In genomic region chr4:176357359-176358082, GRCh38 we compare ENCODE assay signal across 11 cellular contexts. TPM values are rescaled to one million over a fixed set of nuclear protein-coding genes. Genes with fewer than 3 reads are reported as not detected.
DNase-seq lines count a peak whose midpoint lies in the region; ATAC-seq and TF ChIP-seq lines count a peak whose summit lies in the region.
"Had no signal": no experiment of that assay in that cellular context is flagged by ENCODE, and none has a peak within 500 bp of the region (broad histone marks: within the 10 kb centered on the region; RNA-seq: fewer than 3 reads in every experiment).

No MANE protein-coding gene starts in this region.

- H3K27me3 ChIP-seq in GM23338 (ENCODE audit: insufficient read depth) = no peaks in the 10 kb centered on the region

- peaks cover 30% of the 10 kb centered on the region for H3K36me3 ChIP-seq in GM23338 (ENCODE audit: insufficient read depth)

- peak overlapping the region; percentile 4; the same call in 1 of the 2 replicates for H2AFZ ChIP-seq in GM23338

- no peaks in the 10 kb centered on the region; the same call in 1 of the 2 replicates for H3F3A ChIP-seq in GM23338 (replicated peaks; ENCODE audit: low read depth)

- TF ChIP-seq CTCF in GM23338 (conservative IDR thresholded peaks at IDR 0.05; ENCODE audit: low read depth in 2 of 2) = no peak

- DNase-seq in GM23338 (ENCODE audit: low spot score) (peak; percentile 69), iris pigment epithelial cell (ENCODE audit: low read depth) (peak; percentile 36), SW480 (ENCODE audit: low spot score) (no peak), SKM-1 (lab: John Stamatoyannopoulos, UW; ENCODE audit: unreplicated experiment) (no peak), left lobe of liver (ENCODE audit: low spot score) (no peak), NCI-H69 (lab: John Stamatoyannopoulos, UW) (no peak)
- DNase-seq: hypothalamus; naive thymus-derived CD4-positive, alpha-beta T cell had no signal

- H3K27ac Mint-ChIP-seq in GM23338 = no peak overlapping the region
- H3K27ac Mint-ChIP-seq: activated T-helper 2 cell treated with anti-CD3 and anti-CD28 coated beads, Interferon-gamma antibody, Interleukin-2, Interleukin-4, amounts not matched to agents 10 μg/mL and 5 μg/mL and 100 μg/mL, durations not matched to agents 14 hours and 24 hours and 36 hours had no signal

- H3K9me2 ChIP-seq in GM23338 (ENCODE audit: insufficient read depth) = no peaks in the 10 kb centered on the region; the same call in 1 of the 2 replicates

- H3K27ac ChIP-seq in GM23338 (ENCODE audit: low read depth) = peak overlapping the region; percentile 83

- H3K4me3 Mint-ChIP-seq in GM23338 = no peak overlapping the region
- H3K4me3 Mint-ChIP-seq: naive thymus-derived CD4-positive, alpha-beta T cell had no signal

- peaks cover 29% of the 10 kb centered on the region for H3K4me1 Mint-ChIP-seq in GM23338

- ATAC-seq in GM19035 (IDR thresholded peaks at IDR 0.05; ENCODE audit: unreplicated experiment) (peak; percentile 99), GM23338 (peak; percentile 78), HG03342 (IDR thresholded peaks at IDR 0.05; ENCODE audit: unreplicated experiment) (peak; percentile 99), left lobe of liver (no peak)
- ATAC-seq: naive thymus-derived CD4-positive, alpha-beta T cell had no signal

- H3K4me3 ChIP-seq in GM23338 = no peak overlapping the region

- H3K9me3 Mint-ChIP-seq in GM23338 = peaks cover 39% of the 10 kb centered on the region
- H3K9me3 Mint-ChIP-seq: activated T-helper 2 cell treated with anti-CD3 and anti-CD28 coated beads, Interferon-gamma antibody, Interleukin-2, Interleukin-4, amounts not matched to agents 10 μg/mL and 5 μg/mL and 100 μg/mL, durations not matched to agents 14 hours and 24 hours and 36 hours had no signal

- H3K36me3 Mint-ChIP-seq in GM23338 (ENCODE audit: low read depth) = peaks cover 34% of the 10 kb centered on the region; the same call in 2 of the 3 replicates

- H3K27me3 Mint-ChIP-seq in GM23338 (ENCODE audit: insufficient read depth, low read depth, poor library complexity) = no peaks in the 10 kb centered on the region
- H3K27me3 Mint-ChIP-seq: naive thymus-derived CD4-positive, alpha-beta T cell had no signal

- peak overlapping the region; percentile 57 for H3K4me2 ChIP-seq in GM23338

- no peaks in the 10 kb centered on the region for H3K79me2 ChIP-seq in GM23338 (replicated peaks; ENCODE audit: insufficient read depth)

- peaks cover 34% of the 10 kb centered on the region for H3K4me1 ChIP-seq in GM23338 (ENCODE audit: insufficient read depth)

- no peaks in the 10 kb centered on the region for H4K20me1 ChIP-seq in GM23338 (replicated peaks; ENCODE audit: insufficient read depth)

TF ChIP-seq in GM23338, 12 proteins besides CTCF, POLR2A, EP300 and RAD21:
- TF ChIP-seq ZNF114 (CRISPR knock-in tag; IDR thresholded peaks at IDR 0.05) (0 out of 2 replicates have a peak, but pooled peaks have one; percentile 45), NANOG (IDR thresholded peaks at IDR 0.05; ENCODE audit: borderline replicate concordance) (no peak), JUNB (IDR thresholded peaks at IDR 0.05; ENCODE audit: unreplicated experiment) (no peak)
- TF ChIP-seq, protein P1, sequence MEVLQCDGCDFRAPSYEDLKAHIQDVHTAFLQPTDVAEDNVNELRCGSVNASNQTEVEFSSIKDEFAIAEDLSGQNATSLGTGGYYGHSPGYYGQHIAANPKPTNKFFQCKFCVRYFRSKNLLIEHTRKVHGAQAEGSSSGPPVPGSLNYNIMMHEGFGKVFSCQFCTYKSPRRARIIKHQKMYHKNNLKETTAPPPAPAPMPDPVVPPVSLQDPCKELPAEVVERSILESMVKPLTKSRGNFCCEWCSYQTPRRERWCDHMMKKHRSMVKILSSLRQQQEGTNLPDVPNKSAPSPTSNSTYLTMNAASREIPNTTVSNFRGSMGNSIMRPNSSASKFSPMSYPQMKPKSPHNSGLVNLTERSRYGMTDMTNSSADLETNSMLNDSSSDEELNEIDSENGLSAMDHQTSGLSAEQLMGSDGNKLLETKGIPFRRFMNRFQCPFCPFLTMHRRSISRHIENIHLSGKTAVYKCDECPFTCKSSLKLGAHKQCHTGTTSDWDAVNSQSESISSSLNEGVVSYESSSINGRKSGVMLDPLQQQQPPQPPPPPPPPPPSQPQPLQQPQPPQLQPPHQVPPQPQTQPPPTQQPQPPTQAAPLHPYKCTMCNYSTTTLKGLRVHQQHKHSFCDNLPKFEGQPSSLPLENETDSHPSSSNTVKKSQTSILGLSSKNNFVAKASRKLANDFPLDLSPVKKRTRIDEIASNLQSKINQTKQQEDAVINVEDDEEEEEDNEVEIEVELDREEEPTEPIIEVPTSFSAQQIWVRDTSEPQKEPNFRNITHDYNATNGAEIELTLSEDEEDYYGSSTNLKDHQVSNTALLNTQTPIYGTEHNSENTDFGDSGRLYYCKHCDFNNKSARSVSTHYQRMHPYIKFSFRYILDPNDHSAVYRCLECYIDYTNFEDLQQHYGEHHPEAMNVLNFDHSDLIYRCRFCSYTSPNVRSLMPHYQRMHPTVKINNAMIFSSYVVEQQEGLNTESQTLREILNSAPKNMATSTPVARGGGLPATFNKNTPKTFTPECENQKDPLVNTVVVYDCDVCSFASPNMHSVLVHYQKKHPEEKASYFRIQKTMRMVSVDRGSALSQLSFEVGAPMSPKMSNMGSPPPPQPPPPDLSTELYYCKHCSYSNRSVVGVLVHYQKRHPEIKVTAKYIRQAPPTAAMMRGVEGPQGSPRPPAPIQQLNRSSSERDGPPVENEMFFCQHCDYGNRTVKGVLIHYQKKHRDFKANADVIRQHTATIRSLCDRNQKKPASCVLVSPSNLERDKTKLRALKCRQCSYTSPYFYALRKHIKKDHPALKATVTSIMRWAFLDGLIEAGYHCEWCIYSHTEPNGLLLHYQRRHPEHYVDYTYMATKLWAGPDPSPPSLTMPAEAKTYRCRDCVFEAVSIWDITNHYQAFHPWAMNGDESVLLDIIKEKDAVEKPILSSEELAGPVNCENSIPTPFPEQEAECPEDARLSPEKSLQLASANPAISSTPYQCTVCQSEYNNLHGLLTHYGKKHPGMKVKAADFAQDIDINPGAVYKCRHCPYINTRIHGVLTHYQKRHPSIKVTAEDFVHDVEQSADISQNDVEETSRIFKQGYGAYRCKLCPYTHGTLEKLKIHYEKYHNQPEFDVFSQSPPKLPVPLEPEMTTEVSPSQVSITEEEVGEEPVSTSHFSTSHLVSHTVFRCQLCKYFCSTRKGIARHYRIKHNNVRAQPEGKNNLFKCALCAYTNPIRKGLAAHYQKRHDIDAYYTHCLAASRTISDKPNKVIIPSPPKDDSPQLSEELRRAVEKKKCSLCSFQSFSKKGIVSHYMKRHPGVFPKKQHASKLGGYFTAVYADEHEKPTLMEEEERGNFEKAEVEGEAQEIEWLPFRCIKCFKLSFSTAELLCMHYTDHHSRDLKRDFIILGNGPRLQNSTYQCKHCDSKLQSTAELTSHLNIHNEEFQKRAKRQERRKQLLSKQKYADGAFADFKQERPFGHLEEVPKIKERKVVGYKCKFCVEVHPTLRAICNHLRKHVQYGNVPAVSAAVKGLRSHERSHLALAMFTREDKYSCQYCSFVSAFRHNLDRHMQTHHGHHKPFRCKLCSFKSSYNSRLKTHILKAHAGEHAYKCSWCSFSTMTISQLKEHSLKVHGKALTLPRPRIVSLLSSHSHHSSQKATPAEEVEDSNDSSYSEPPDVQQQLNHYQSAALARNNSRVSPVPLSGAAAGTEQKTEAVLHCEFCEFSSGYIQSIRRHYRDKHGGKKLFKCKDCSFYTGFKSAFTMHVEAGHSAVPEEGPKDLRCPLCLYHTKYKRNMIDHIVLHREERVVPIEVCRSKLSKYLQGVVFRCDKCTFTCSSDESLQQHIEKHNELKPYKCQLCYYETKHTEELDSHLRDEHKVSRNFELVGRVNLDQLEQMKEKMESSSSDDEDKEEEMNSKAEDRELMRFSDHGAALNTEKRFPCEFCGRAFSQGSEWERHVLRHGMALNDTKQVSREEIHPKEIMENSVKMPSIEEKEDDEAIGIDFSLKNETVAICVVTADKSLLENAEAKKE (CRISPR knock-in tag; IDR thresholded peaks at IDR 0.05) = peak; percentile 64
TF ChIP-seq in GM23338: peak in this region for 2.

RNA-seq across cellular contexts. Expression of gene SPCS3, which starts 37.8 kb away (rescaled TPM):
- 79.9 and 90.3 TPM in 2 replicates for total RNA-seq in GM23338 (2014; rRNA removed; shearing (Covaris generic))
- polyA plus RNA-seq in GM23338 (2016; fragmentation: Nextera tagmentation; extraction: Ambion mirVana) = 62.5 and 67.7 TPM in 2 replicates
- total RNA-seq in left lobe of liver = 108 TPM

Comparison
In these comparisons a context has a peak if more than half of its experiments do, and no peak if none do; other contexts are left out.
1. DNase-seq: peak in GM23338 (single experiment) and iris pigment epithelial cell (single experiment); none in SW480 (single experiment), SKM-1 (single experiment), left lobe of liver (single experiment) and NCI-H69 (single experiment).